ENCODE assay signal across 1 cellular context in the genomic region with DNA sequence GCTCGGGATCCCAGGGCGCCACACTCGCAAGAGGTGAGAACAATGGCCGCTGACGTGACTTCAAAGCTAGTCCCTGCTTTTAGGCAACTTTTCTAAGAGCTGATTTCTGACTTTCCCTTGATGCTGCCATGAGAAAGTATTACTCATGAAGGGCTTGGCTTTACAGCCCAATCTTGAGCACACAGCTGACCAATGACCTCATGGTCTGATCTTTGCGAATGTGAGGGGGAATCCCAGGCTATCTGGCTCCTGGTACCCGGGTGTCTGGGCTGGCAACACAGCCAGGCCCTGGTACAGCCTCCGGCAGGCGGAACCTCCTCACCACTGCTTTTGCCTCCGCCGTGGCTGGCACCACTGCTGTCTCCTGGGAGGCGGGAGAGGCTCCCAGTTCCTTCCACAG.
TF ChIP-seq lines count a peak whose summit lies in the region.

No MANE protein-coding gene starts in this region.

TF ChIP-seq in GM12878, 131 proteins besides CTCF, POLR2A, EP300 and RAD21:
- TF ChIP-seq YY1 (IDR thresholded peaks at IDR 0.05; ENCODE audit: low read depth, low read length) (no peak), BCL3 (IDR thresholded peaks at IDR 0.05; ENCODE audit: borderline replicate concordance, insufficient read depth, low read depth, low read length, poor library complexity, severe bottlenecking) (peak; percentile 19)
